15 cellular contexts compared by ENCODE assay signal in the genomic region with DNA sequence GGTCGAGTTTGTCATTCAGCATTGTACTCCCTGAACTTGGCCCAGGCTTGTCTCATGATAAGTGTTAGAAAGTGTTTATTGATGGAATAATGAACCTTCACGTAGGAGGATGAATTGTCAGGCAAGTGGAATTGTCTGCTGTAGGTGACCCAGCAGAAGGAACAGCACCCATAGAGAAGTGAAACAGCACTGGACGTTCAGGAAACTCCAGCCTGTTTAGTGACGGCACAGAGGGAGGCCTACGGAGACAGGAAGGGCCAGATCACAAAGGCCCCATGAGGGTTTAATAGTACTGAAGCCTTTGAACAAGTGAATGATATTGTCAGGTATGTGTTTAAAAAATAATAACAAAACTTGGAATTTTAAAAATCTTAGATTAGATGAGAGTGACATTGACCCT. TPM values are rescaled to one million over a fixed set of nuclear protein-coding genes. Genes with fewer than 3 reads are reported as not detected.
DNase-seq lines count a peak whose midpoint lies in the region; ATAC-seq and TF ChIP-seq lines count a peak whose summit lies in the region.
"Had no signal": no experiment of that assay in that cellular context is flagged by ENCODE, and none has a peak within 500 bp of the region (broad histone marks: within the 10 kb centered on the region; RNA-seq: fewer than 3 reads in every experiment).

No MANE protein-coding gene starts in this region.

- H3K36me3 Mint-ChIP-seq in CD14-positive monocyte: peaks cover 61 to 67% of the 10 kb centered on the region in 2 donors
- H3K36me3 Mint-ChIP-seq in CD8-positive, alpha-beta memory T cell: peaks cover 10 to 31% (median 17%) of the 10 kb centered on the region in 3 donors

- TF ChIP-seq CTCF in CD14-positive monocyte (IDR thresholded peaks at IDR 0.05): no peak

- H3K27ac Mint-ChIP-seq in CD14-positive monocyte: peak overlapping the region; percentile 99 to 100 (median 99)
- H3K27ac Mint-ChIP-seq in CD8-positive, alpha-beta memory T cell: peak overlapping the region in 7 of 8 donors; percentile 0 to 65 (median 30)
- H3K27ac Mint-ChIP-seq: activated T-helper 2 cell treated with anti-CD3 and anti-CD28 coated beads, Interferon-gamma antibody, Interleukin-2, Interleukin-4, amounts not matched to agents 10 μg/mL and 5 μg/mL and 100 μg/mL, durations not matched to agents 14 hours and 24 hours and 36 hours had no signal

- H3K9me3 Mint-ChIP-seq in CD14-positive monocyte: peaks cover 0 to 3% (median 0%) of the 10 kb centered on the region in 7 donors
- no peaks in the 10 kb centered on the region for H3K9me3 Mint-ChIP-seq in CD8-positive, alpha-beta memory T cell
- H3K9me3 Mint-ChIP-seq: activated T-helper 2 cell treated with anti-CD3 and anti-CD28 coated beads, Interferon-gamma antibody, Interleukin-2, Interleukin-4, amounts not matched to agents 10 μg/mL and 5 μg/mL and 100 μg/mL, durations not matched to agents 14 hours and 24 hours and 36 hours; naive thymus-derived CD8-positive, alpha-beta T cell had no signal

- no peak overlapping the region for H3K27ac ChIP-seq in CD8-positive, alpha-beta memory T cell (ENCODE audit: low read depth, low read length)
- H3K27ac ChIP-seq: C4-2B, foreskin keratinocyte had no signal

- H3K27me3 ChIP-seq in CD8-positive, alpha-beta memory T cell (ENCODE audit: insufficient read depth, low read length, poor library complexity, severe bottlenecking): no peaks in the 10 kb centered on the region
- H3K27me3 ChIP-seq: left lung had no signal

- H3K4me1 ChIP-seq in CD8-positive, alpha-beta memory T cell (ENCODE audit: insufficient read depth, low read length): peaks cover 17% of the 10 kb centered on the region
- H3K4me1 ChIP-seq: foreskin keratinocyte had no signal

- POLR2A ChIA-PET in CD8-positive, alpha-beta memory T cell (lab: Charles Lee): interaction anchor here (0.9 kb wide), 1 partner anchor 617 kb away, joined by 3 read pairs; no protein-coding TSS in a partner anchor

- intact Hi-C loops in CD14-positive monocyte (cut with micrococcal nuclease): loop anchor here (5.0 to 10.0 kb wide), 4 partner anchors 56 to 202 kb away; a partner anchor contains a TSS

- peak; percentile 75 for DNase-seq in CD14-positive monocyte (ENCODE audit: low spot score)
- DNase-seq in CD8-positive, alpha-beta memory T cell: no peak
- peak; percentile 52 for DNase-seq in MV-4-11 (lab: John Stamatoyannopoulos, UW)
- peak; percentile 9 for DNase-seq in midbrain (lab: John Stamatoyannopoulos, UW)
- DNase-seq in NCI-H774 (lab: John Stamatoyannopoulos, UW): no peak
- no peak for DNase-seq in NCI-H82 (lab: John Stamatoyannopoulos, UW)
- DNase-seq: foreskin keratinocyte; naive thymus-derived CD8-positive, alpha-beta T cell; NCI-H1105 treated with DMSO at 0.1 percent for 48 hours; stimulated activated CD4-positive, alpha-beta T cell treated with anti-CD3 and anti-CD28 coated beads, Interleukin-15, amount 100 ng/mL, for 24 hours had no signal

- H3K36me3 ChIP-seq in CD8-positive, alpha-beta memory T cell (ENCODE audit: insufficient read depth, low read length): no peaks in the 10 kb centered on the region

- no peaks in the 10 kb centered on the region for H3K9me3 ChIP-seq in CD8-positive, alpha-beta memory T cell (ENCODE audit: low read length)
- H3K9me3 ChIP-seq: left lung had no signal

- H3K4me3 ChIP-seq in CD8-positive, alpha-beta memory T cell (ENCODE audit: low read length): no peak overlapping the region

- CTCF ChIA-PET in CD8-positive, alpha-beta memory T cell (lab: Charles Lee): interaction anchor here (1.3 kb wide), 1 partner anchor 64 kb away, joined by 3 read pairs; no protein-coding TSS in a partner anchor

- no peak for ATAC-seq in HG03159 (IDR thresholded peaks at IDR 0.05; ENCODE audit: unreplicated experiment)
- ATAC-seq: foreskin keratinocyte; left lung; naive thymus-derived CD8-positive, alpha-beta T cell; Right ventricle myocardium inferior had no signal

- peaks cover 66% of the 10 kb centered on the region for H3K4me1 Mint-ChIP-seq in CD14-positive monocyte
- peaks cover 53 to 71% (median 71%) of the 10 kb centered on the region in 3 donors for H3K4me1 Mint-ChIP-seq in CD8-positive, alpha-beta memory T cell

- H3K4me3 Mint-ChIP-seq in CD14-positive monocyte: peak overlapping the region; percentile 95 to 97
- H3K4me3 Mint-ChIP-seq in CD8-positive, alpha-beta memory T cell: peak overlapping the region in 2 of 7 donors; percentile 9 to 62

- peaks cover 0 to 3% (median 0%) of the 10 kb centered on the region in 3 donors for H3K27me3 Mint-ChIP-seq in CD14-positive monocyte (ENCODE audit: low read depth in 3 of 3)
- H3K27me3 Mint-ChIP-seq in CD8-positive, alpha-beta memory T cell: no peaks in the 10 kb centered on the region
- H3K27me3 Mint-ChIP-seq: naive thymus-derived CD8-positive, alpha-beta T cell had no signal

RNA-seq across cellular contexts. Expression of a gene that starts 2.9 kb away (rescaled TPM):
- 100 to 1,000 TPM; 276 to 372 TPM for polyA plus RNA-seq in CD14-positive monocyte
- 10 to 100 TPM; 29.2 to 30.0 TPM for total RNA-seq in CD8-positive, alpha-beta memory T cell
- 16.7 TPM for polyA plus RNA-seq in CD8-positive, alpha-beta memory T cell

RNA-seq across cellular contexts. Expression of a gene that starts 57.9 kb away (rescaled TPM):
- polyA plus RNA-seq in CD14-positive monocyte: 100 to 1,000 TPM; 355 to 445 TPM
- 100 to 1,000 TPM; 265 TPM for total RNA-seq in CD8-positive, alpha-beta memory T cell
- polyA plus RNA-seq in CD8-positive, alpha-beta memory T cell: 390 TPM

Comparison
In these comparisons a context has a peak if more than half of its experiments do, and no peak if none do; other contexts are left out.
1. DNase-seq: peak in CD14-positive monocyte (single experiment), MV-4-11 (single experiment) and midbrain (single experiment); none in CD8-positive, alpha-beta memory T cell (0 of 5), NCI-H774 (single experiment) and NCI-H82 (single experiment).
2. RNA of a gene that starts 2.9 kb away (polyA plus RNA-seq): 276 to 372 TPM in CD14-positive monocyte; 16.7 TPM in CD8-positive, alpha-beta memory T cell (single experiment); every median in the first group is over 10 times any median in the second.